Comparison of ENCODE assay signal across 19 cellular contexts in the genomic region with DNA sequence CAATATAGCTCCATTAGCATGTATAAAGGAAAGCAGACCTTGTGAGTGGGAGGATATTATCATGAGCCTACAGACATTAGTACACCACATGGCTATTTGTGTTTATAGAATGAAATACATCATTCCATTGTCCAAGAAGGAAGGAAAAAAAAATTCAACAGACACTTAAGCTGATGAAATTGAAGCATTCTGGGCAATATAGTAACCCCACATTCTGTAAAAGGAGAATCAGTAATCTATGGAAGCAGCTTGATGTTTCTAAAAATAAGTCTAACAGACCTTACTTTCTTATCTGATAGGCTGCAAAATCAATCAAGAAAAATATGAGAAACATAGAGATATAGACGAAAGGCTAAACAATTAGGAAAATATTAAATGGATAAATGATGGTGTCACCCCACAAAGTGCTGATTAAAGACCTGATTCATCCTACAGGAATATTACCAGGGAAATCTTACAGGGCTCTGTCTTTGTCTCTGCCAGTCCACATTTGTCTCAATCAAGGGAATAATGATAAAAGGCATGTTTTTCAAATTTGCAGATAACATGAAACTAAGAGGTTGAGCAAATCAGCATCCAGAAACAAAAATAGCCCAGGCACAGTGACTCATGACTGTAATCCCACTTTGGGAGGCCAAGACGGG.
"Had no signal": no experiment of that assay in that cellular context is flagged by ENCODE, and none has a peak within 500 bp of the region (broad histone marks: within the 10 kb centered on the region; RNA-seq: fewer than 3 reads in every experiment).

No MANE protein-coding gene starts in this region.

- DNase-seq: colonic mucosa; dermis blood vessel endothelial cell; esophagus squamous epithelium; foreskin melanocyte; head of caudate nucleus; hippocampal formation; kidney glomerular epithelial cell; natural killer cell; posterior cingulate gyrus; stimulated activated CD4-positive, alpha-beta T cell treated with anti-CD3 and anti-CD28 coated beads, Interleukin-2, amount 100 ng/mL, for 24 hours; stimulated activated CD4-positive, alpha-beta T cell treated with anti-CD3 and anti-CD28 coated beads, Interleukin-4, amount 100 ng/mL, for 4 hours; stimulated activated naive CD4-positive, alpha-beta T cell; stomach; substantia nigra; trophoblast cell had no signal

- H3K4me3 Mint-ChIP-seq: natural killer cell, neural crest cell had no signal

- H3K9me3 Mint-ChIP-seq: natural killer cell, neural crest cell had no signal

- H3K4me1 Mint-ChIP-seq: natural killer cell, neural crest cell had no signal

- ATAC-seq: natural killer cell, sciatic nerve had no signal

- H3K4me3 ChIP-seq: colonic mucosa, esophagus squamous epithelium, skin epidermis, stomach, thoracic aorta had no signal

- H3K36me3 Mint-ChIP-seq: natural killer cell had no signal

- H3K27ac Mint-ChIP-seq: natural killer cell had no signal
